In the genomic region with DNA sequence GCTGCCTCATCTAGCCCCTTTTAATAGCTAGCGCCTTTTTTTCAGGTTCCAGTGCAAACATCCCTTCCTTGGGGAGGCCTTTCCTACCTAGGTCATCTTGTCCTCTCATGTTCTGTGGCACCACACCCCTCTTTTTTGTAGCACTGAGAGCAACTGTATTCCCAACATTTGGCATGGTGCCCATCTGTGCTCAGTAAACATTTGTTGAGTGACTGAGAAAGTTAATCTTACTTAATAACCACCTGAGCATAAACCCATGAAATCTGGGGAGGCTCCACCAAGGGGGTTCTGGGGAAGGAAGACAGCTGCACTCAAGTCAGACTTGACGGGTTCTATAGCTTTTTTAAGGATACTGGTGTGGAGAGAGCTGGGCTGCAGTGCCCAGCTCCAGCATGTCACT, we compare ENCODE assay signal across 1 cellular context.
TF ChIP-seq lines count a peak whose summit lies in the region.

No MANE protein-coding gene starts in this region.

TF ChIP-seq in HEK293, 187 proteins besides CTCF, POLR2A, EP300 and RAD21 (continued from another document):
- TF ChIP-seq, protein P1, sequence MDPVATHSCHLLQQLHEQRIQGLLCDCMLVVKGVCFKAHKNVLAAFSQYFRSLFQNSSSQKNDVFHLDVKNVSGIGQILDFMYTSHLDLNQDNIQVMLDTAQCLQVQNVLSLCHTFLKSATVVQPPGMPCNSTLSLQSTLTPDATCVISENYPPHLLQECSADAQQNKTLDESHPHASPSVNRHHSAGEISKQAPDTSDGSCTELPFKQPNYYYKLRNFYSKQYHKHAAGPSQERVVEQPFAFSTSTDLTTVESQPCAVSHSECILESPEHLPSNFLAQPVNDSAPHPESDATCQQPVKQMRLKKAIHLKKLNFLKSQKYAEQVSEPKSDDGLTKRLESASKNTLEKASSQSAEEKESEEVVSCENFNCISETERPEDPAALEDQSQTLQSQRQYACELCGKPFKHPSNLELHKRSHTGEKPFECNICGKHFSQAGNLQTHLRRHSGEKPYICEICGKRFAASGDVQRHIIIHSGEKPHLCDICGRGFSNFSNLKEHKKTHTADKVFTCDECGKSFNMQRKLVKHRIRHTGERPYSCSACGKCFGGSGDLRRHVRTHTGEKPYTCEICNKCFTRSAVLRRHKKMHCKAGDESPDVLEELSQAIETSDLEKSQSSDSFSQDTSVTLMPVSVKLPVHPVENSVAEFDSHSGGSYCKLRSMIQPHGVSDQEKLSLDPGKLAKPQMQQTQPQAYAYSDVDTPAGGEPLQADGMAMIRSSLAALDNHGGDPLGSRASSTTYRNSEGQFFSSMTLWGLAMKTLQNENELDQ (tag by site-specific recombination; IDR thresholded peaks at IDR 0.05; ENCODE audit: low read depth) = no peak
- TF ChIP-seq ZNF214 (tag by site-specific recombination; IDR thresholded peaks at IDR 0.05; ENCODE audit: borderline replicate concordance) = no peak
- TF ChIP-seq, protein P2, sequence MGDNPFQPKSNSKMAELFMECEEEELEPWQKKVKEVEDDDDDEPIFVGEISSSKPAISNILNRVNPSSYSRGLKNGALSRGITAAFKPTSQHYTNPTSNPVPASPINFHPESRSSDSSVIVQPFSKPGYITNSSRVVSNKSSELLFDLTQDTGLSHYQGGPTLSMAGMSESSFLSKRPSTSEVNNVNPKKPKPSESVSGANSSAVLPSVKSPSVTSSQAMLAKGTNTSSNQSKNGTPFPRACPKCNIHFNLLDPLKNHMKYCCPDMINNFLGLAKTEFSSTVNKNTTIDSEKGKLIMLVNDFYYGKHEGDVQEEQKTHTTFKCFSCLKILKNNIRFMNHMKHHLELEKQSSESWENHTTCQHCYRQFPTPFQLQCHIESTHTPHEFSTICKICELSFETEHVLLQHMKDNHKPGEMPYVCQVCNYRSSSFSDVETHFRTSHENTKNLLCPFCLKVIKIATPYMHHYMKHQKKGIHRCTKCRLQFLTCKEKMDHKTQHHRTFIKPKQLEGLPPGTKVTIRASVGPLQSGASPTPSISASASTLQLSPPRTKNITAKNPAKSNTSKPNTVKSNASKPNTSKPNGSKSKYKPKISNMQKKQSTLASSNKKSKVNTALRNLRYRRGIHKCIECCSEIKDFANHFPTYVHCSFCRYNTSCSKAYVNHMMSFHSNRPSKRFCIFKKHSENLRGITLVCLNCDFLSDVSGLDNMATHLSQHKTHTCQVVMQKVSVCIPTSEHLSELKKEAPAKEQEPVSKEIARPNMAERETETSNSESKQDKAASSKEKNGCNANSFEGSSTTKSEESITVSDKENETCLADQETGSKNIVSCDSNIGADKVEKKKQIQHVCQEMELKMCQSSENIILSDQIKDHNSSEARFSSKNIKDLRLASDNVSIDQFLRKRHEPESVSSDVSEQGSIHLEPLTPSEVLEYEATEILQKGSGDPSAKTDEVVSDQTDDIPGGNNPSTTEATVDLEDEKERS (tag by site-specific recombination; IDR thresholded peaks at IDR 0.05) = no peak
